In genomic region chr16:75379911-75380847, GRCh38 we compare ENCODE assay signal across 8 cellular contexts. TPM values are rescaled to one million over a fixed set of nuclear protein-coding genes. Genes with fewer than 3 reads are reported as not detected.
DNase-seq lines count a peak whose midpoint lies in the region; ATAC-seq and TF ChIP-seq lines count a peak whose summit lies in the region.

No MANE protein-coding gene starts in this region.

- H3K9me3 ChIP-seq in adrenal gland (replicated peaks in 1 of 3) = no peaks in the 10 kb centered on the region

- H3K27ac Mint-ChIP-seq in brain = peak overlapping the region in 3 of 5 experiments; percentile 8 to 37 (median 35)

- ATAC-seq in GM18909 (IDR thresholded peaks at IDR 0.05; ENCODE audit: poor library complexity, unreplicated experiment) = peak; percentile 82
- peak; percentile 87 for ATAC-seq in HG02885 (IDR thresholded peaks at IDR 0.05; ENCODE audit: poor library complexity, unreplicated experiment)

- no peaks in the 10 kb centered on the region for H3K9me3 Mint-ChIP-seq in brain

- no peak overlapping the region for H3K4me3 Mint-ChIP-seq in brain

- WGBS in adrenal gland, 4 donors = 77 to 92% (median 84%) methylated on average over 10 of the region's 10 CpGs

- H3K27me3 Mint-ChIP-seq in brain = no peaks in the 10 kb centered on the region

- DNase-seq in RPMI7951 (ENCODE audit: low read depth) = peak; percentile 60
- peak; percentile 23 for DNase-seq in stimulated activated CD4-positive, alpha-beta T cell treated with anti-CD3 and anti-CD28 coated beads, Interleukin-4, amount 100 ng/mL, for 1 hour
- no peak for DNase-seq in SHP77 (lab: John Stamatoyannopoulos, UW)
- DNase-seq in adrenal gland = no peak
- no peak for DNase-seq in NCI-H2227 treated with DMSO at 0.1 percent for 48 hours (lab: John Stamatoyannopoulos, UW)

- H3K27ac ChIP-seq in adrenal gland = no peak overlapping the region

- H3K27me3 ChIP-seq in adrenal gland = no peaks in the 10 kb centered on the region

- intact Hi-C loops in adrenal gland (cut with DNase I) = no loop called here

- H3K4me1 ChIP-seq in adrenal gland (replicated peaks in 1 of 2) = peaks cover 0 to 40% of the 10 kb centered on the region in 2 donors

- H3K36me3 ChIP-seq in adrenal gland (replicated peaks in 1 of 2) = no peaks in the 10 kb centered on the region

- TF ChIP-seq CTCF in brain (conservative IDR thresholded peaks at IDR 0.05) = no peak
- no peak for TF ChIP-seq CTCF in adrenal gland (IDR thresholded peaks at IDR 0.05)

- no peak overlapping the region for H3K4me3 ChIP-seq in adrenal gland

- H3K4me1 Mint-ChIP-seq in brain = peaks cover 41% of the 10 kb centered on the region

- no peak for TF ChIP-seq POLR2A in adrenal gland (IDR thresholded peaks at IDR 0.05)

- H3K36me3 Mint-ChIP-seq in brain = peaks cover 16% of the 10 kb centered on the region

RNA-seq across cellular contexts. Expression of gene CFDP1, which starts 53.1 kb away (rescaled TPM):
- 82.6 and 86.9 TPM in 2 replicates for total RNA-seq in RPMI7951 (2014; rRNA removed; shearing (Covaris generic))
- polyA plus RNA-seq in brain (ENCODE audit: insufficient read depth, low read depth, low replicate concordance) = 139 TPM
- 10 to 100 TPM; 40.6 to 95.0 (median 51.3) TPM for total RNA-seq in adrenal gland
- polyA plus RNA-seq in adrenal gland = 100 to 1,000 TPM in 1 of 3 donors, 10 to 100 TPM in 2; 61.0 to 121 (median 83.4) TPM

Comparison
In these comparisons a context has a peak if more than half of its experiments do, and no peak if none do; other contexts are left out.
1. DNase-seq: peak in RPMI7951 (single experiment) and stimulated activated CD4-positive, alpha-beta T cell treated with anti-CD3 and anti-CD28 coated beads, Interleukin-4, amount 100 ng/mL, for 1 hour (single experiment); none in SHP77 (0 of 2), adrenal gland (0 of 7) and NCI-H2227 treated with DMSO at 0.1 percent for 48 hours (single experiment).